9 cellular contexts compared by ENCODE assay signal in the genomic region with DNA sequence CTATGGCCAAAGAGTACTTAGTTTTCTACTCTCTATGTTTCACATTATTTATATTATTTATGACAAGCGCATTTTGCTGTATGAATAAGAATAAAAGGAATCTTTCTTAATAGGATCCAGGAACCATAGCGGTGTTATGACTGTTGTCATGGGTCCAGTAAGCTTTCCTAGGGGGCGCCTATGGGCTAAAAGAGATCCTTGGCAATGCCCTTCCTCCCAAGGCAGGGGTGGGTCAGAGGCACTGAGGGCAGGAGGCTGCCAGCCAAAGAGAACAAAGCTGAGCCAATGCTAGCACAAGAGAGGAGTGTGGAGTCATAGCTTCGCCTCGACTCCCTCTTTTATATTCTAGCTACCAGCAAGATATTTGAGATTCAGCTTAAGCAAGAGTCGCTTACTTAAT.
DNase-seq lines count a peak whose midpoint lies in the region; ATAC-seq and TF ChIP-seq lines count a peak whose summit lies in the region.
"Had no signal": no experiment of that assay in that cellular context is flagged by ENCODE, and none has a peak within 500 bp of the region (broad histone marks: within the 10 kb centered on the region; RNA-seq: fewer than 3 reads in every experiment).

No MANE protein-coding gene starts in this region.

- H3K36me3 Mint-ChIP-seq in T-helper 2 cell treated with Interferon-gamma antibody and Interleukin-4, amounts not matched to agents 5 μg/mL and 100 μg/mL, for 36 hours (ENCODE audit: low read depth) = peaks cover 16% of the 10 kb centered on the region

- H3K27ac Mint-ChIP-seq in T-helper 2 cell treated with Interferon-gamma antibody and Interleukin-4, amounts not matched to agents 5 μg/mL and 100 μg/mL, for 36 hours = no peak overlapping the region

- H3K4me1 ChIP-seq in PC-3 (ENCODE audit: insufficient read depth, low read length) = no peaks in the 10 kb centered on the region
- H3K4me1 ChIP-seq: body of pancreas had no signal

- peak; percentile 40 for DNase-seq in GDM1 (lab: John Stamatoyannopoulos, UW)
- DNase-seq in PC-3 = peak; percentile 25
- DNase-seq in posterior cingulate gyrus = peak; percentile 51 to 97 (median 79)
- DNase-seq in NCI-H1105 treated with DMSO at 0.1 percent for 48 hours (lab: John Stamatoyannopoulos, UW) = no peak
- no peak for DNase-seq in T-helper 2 cell treated with Interferon-gamma antibody and Interleukin-4, amounts not matched to agents 5 μg/mL and 100 μg/mL, for 36 hours (ENCODE audit: low spot score)

- no peaks in the 10 kb centered on the region for H4K20me1 ChIP-seq in PC-3 (ENCODE audit: low read length)

- H3K9me3 Mint-ChIP-seq in T-helper 2 cell treated with Interferon-gamma antibody and Interleukin-4, amounts not matched to agents 5 μg/mL and 100 μg/mL, for 36 hours = peaks cover 6% of the 10 kb centered on the region

- TF ChIP-seq CTCF in PC-3 (conservative IDR thresholded peaks at IDR 0.05; ENCODE audit: low read depth, low read length) = peak; percentile 39; the same call in 1 of the 2 replicates

- peaks cover 22% of the 10 kb centered on the region for H3K27me3 Mint-ChIP-seq in T-helper 2 cell treated with Interferon-gamma antibody and Interleukin-4, amounts not matched to agents 5 μg/mL and 100 μg/mL, for 36 hours (ENCODE audit: low read depth)

- H3K27ac ChIP-seq in PC-3 (ENCODE audit: low read length) = no peak overlapping the region
- H3K27ac ChIP-seq: body of pancreas had no signal

- CTCF ChIA-PET in PC-3 (lab: Charles Lee) = no interaction called here

- ATAC-seq in PC-3 = no peak
- peak; percentile 73 for ATAC-seq in esophagus mucosa
- no peak for ATAC-seq in HG03354 (IDR thresholded peaks at IDR 0.05; ENCODE audit: poor library complexity, severe bottlenecking, unreplicated experiment)
- no peak for ATAC-seq in GM19328 (IDR thresholded peaks at IDR 0.05; ENCODE audit: unreplicated experiment)
- ATAC-seq: body of pancreas had no signal

- H3K79me2 ChIP-seq in PC-3 (ENCODE audit: low read length) = no peaks in the 10 kb centered on the region

- POLR2A ChIA-PET in PC-3 (lab: Charles Lee; ENCODE audit: unreplicated experiment) = no interaction called here

- intact Hi-C loops in PC-3 (cut with micrococcal nuclease) = no loop called here
- intact Hi-C loops in posterior cingulate gyrus (cut with DNase I) = no loop called here

- H2AFZ ChIP-seq in PC-3 (ENCODE audit: low read length) = no peak overlapping the region

- no peak overlapping the region for H3K9ac ChIP-seq in PC-3 (ENCODE audit: low read length)

- no peaks in the 10 kb centered on the region for H3K27me3 ChIP-seq in PC-3 (ENCODE audit: low read length)
- H3K27me3 ChIP-seq: body of pancreas had no signal

- H3K9me3 ChIP-seq in PC-3 (ENCODE audit: low read length) = no peaks in the 10 kb centered on the region
- H3K9me3 ChIP-seq: body of pancreas had no signal

- no peaks in the 10 kb centered on the region for H3K36me3 ChIP-seq in PC-3 (ENCODE audit: low read depth, low read length)

- H3K9me2 ChIP-seq in PC-3 (replicated peaks; ENCODE audit: low read length) = no peaks in the 10 kb centered on the region

- H3K4me3 ChIP-seq in PC-3 (ENCODE audit: low read length) = no peak overlapping the region
- H3K4me3 ChIP-seq: body of pancreas had no signal

- no peak overlapping the region for H3K4me3 Mint-ChIP-seq in T-helper 2 cell treated with Interferon-gamma antibody and Interleukin-4, amounts not matched to agents 5 μg/mL and 100 μg/mL, for 36 hours

- no peaks in the 10 kb centered on the region for H3F3A ChIP-seq in PC-3 (ENCODE audit: low read length, unreplicated experiment)

- peaks cover 24% of the 10 kb centered on the region for H3K4me1 Mint-ChIP-seq in T-helper 2 cell treated with Interferon-gamma antibody and Interleukin-4, amounts not matched to agents 5 μg/mL and 100 μg/mL, for 36 hours (ENCODE audit: low read depth)

- no peak overlapping the region for H3K4me2 ChIP-seq in PC-3 (ENCODE audit: low read length)

- BruUV-seq in PC-3 (replicated peaks; lab: Mats Ljungman, UMichigan) = no TSS peak

Comparison
In these comparisons a context has a peak if more than half of its experiments do, and no peak if none do; other contexts are left out.
1. DNase-seq: peak in GDM1 (single experiment), PC-3 (single experiment) and posterior cingulate gyrus (10 of 10); none in NCI-H1105 treated with DMSO at 0.1 percent for 48 hours (single experiment) and T-helper 2 cell treated with Interferon-gamma antibody and Interleukin-4, amounts not matched to agents 5 μg/mL and 100 μg/mL, for 36 hours (single experiment).